Comparison of ENCODE assay signal across 24 cellular contexts in the genomic region with DNA sequence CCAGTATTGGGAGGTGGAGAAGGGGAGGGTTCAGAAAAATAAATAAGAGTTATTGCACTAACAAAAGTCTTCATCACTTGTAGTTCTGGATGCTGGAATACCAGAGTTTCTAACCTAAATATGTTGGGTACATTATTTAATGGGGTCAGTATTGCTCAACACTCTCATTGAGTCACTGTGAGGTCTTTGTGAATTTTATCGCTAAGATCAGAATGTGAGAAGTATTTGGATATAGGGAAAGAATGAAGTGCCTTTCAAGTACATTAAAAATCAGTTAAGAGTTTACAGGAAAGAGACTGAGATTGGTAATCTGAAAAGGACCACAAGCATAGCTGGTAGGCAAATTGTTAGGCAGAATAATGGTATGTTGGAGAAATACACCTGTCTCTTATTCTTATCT. TPM values are rescaled to one million over a fixed set of nuclear protein-coding genes. Genes with fewer than 3 reads are reported as not detected.
A peak's percentile ranks its signal among the peaks of the same experiment; 100 is the strongest.
DNase-seq lines count a peak whose midpoint lies in the region; TF ChIP-seq lines count a peak whose summit lies in the region.
"Had no signal": no experiment of that assay in that cellular context is flagged by ENCODE, and none has a peak within 500 bp of the region (broad histone marks: within the 10 kb centered on the region; RNA-seq: fewer than 3 reads in every experiment).

No MANE protein-coding gene starts in this region.

- WGBS in sigmoid colon, 2 donors: 95 to 98% methylated on average over 1 of the region's 1 CpG

- peak overlapping the region; percentile 85 for H3K27ac ChIP-seq in VCaP
- peak overlapping the region in 3 of 4 donors; percentile 77 to 80 (median 77) for H3K27ac ChIP-seq in sigmoid colon
- H3K27ac ChIP-seq: breast epithelium, Peyer's patch, skin epidermis, upper lobe of left lung had no signal

- H3K36me3 Mint-ChIP-seq in activated CD4-positive, alpha-beta memory T cell treated with anti-CD3 and anti-CD28 coated beads, Interleukin-2, amount 10 ng/mL, durations not matched to agents 7 days and 5 days (ENCODE audit: low read depth): peaks cover 52% of the 10 kb centered on the region

- H3K4me1 Mint-ChIP-seq in activated CD4-positive, alpha-beta memory T cell treated with anti-CD3 and anti-CD28 coated beads, Interleukin-2, amount 10 ng/mL, durations not matched to agents 7 days and 5 days: peaks cover under 1% of the 10 kb centered on the region
- H3K4me1 Mint-ChIP-seq: stimulated activated memory B cell treated with anti-CD40 and anti-IgM and Interleukin-4, amounts not matched to agents 10 μg/mL and 1 μg/mL and 100 μg/mL, for 72 hours had no signal

- TF ChIP-seq EP300 in sigmoid colon (IDR thresholded peaks at IDR 0.05): no peak

- no peaks in the 10 kb centered on the region for H3K27me3 Mint-ChIP-seq in activated CD4-positive, alpha-beta memory T cell treated with anti-CD3 and anti-CD28 coated beads, Interleukin-2, amount 10 ng/mL, durations not matched to agents 7 days and 5 days
- H3K27me3 Mint-ChIP-seq: activated naive CD4-positive, alpha-beta T cell treated with anti-CD3 and anti-CD28 coated beads, Interleukin-2, amount 50 U/mL, for 24 hours; CD4-positive, CD25-positive, alpha-beta regulatory T cell; naive thymus-derived CD4-positive, alpha-beta T cell; stimulated activated memory B cell treated with anti-CD40 and anti-IgM and Interleukin-4, amounts not matched to agents 10 μg/mL and 1 μg/mL and 100 μg/mL, for 72 hours had no signal

- CTCF ChIA-PET in activated CD4-positive, alpha-beta memory T cell treated with anti-CD3 and anti-CD28 coated beads, Interleukin-2, amount 10 ng/mL, durations not matched to agents 7 days and 5 days (lab: Charles Lee): interaction anchor here (1.0 to 6.3 kb wide), 4 partner anchors 11 to 493 kb away, joined by 4 to 89 read pairs (median 6); no protein-coding TSS in a partner anchor

- H3K9me3 Mint-ChIP-seq in activated CD4-positive, alpha-beta memory T cell treated with anti-CD3 and anti-CD28 coated beads, Interleukin-2, amount 10 ng/mL, durations not matched to agents 7 days and 5 days: no peaks in the 10 kb centered on the region
- H3K9me3 Mint-ChIP-seq: activated naive CD4-positive, alpha-beta T cell treated with anti-CD3 and anti-CD28 coated beads, Interleukin-2, amount 50 U/mL, for 24 hours; CD4-positive, CD25-positive, alpha-beta regulatory T cell; GM23338; mesothelial cell of epicardium; naive thymus-derived CD4-positive, alpha-beta T cell; stimulated activated memory B cell treated with anti-CD40 and anti-IgM and Interleukin-4, amounts not matched to agents 10 μg/mL and 1 μg/mL and 100 μg/mL, for 72 hours; T-helper 2 cell treated with Interferon-gamma antibody and Interleukin-4, amounts not matched to agents 5 μg/mL and 100 μg/mL, for 36 hours had no signal

- H3K4me1 ChIP-seq in sigmoid colon: peaks cover 0 to 25% (median 22%) of the 10 kb centered on the region in 4 donors
- H3K4me1 ChIP-seq: breast epithelium, Peyer's patch had no signal

- no peaks in the 10 kb centered on the region for H3K9me3 ChIP-seq in sigmoid colon
- H3K9me3 ChIP-seq: breast epithelium, MG63, Peyer's patch, upper lobe of left lung had no signal

- H3K36me3 ChIP-seq in sigmoid colon: peaks cover 11 to 61% (median 15%) of the 10 kb centered on the region in 4 donors

- no peak for TF ChIP-seq CTCF in VCaP (conservative IDR thresholded peaks at IDR 0.05)
- TF ChIP-seq CTCF in fibroblast of mammary gland (conservative IDR thresholded peaks at IDR 0.05; ENCODE audit: control insufficient read depth, insufficient read depth, low read depth, low read length): no peak
- no peak for TF ChIP-seq CTCF in sigmoid colon (IDR thresholded peaks at IDR 0.05)

- H3K4me3 Mint-ChIP-seq in activated CD4-positive, alpha-beta memory T cell treated with anti-CD3 and anti-CD28 coated beads, Interleukin-2, amount 10 ng/mL, durations not matched to agents 7 days and 5 days: no peak overlapping the region
- H3K4me3 Mint-ChIP-seq: activated naive CD4-positive, alpha-beta T cell treated with anti-CD3 and anti-CD28 coated beads, Interleukin-2, amount 50 U/mL, for 24 hours; CD4-positive, CD25-positive, alpha-beta regulatory T cell; GM23338; mesothelial cell of epicardium; naive thymus-derived CD4-positive, alpha-beta T cell; stimulated activated memory B cell treated with anti-CD40 and anti-IgM and Interleukin-4, amounts not matched to agents 10 μg/mL and 1 μg/mL and 100 μg/mL, for 72 hours; T-helper 2 cell treated with Interferon-gamma antibody and Interleukin-4, amounts not matched to agents 5 μg/mL and 100 μg/mL, for 36 hours had no signal

- DNase-seq in HCEC 1CT: peak; percentile 49
- peak; percentile 25 for DNase-seq in fibroblast of mammary gland (ENCODE audit: low read depth)
- no peak for DNase-seq in sigmoid colon
- no peak for DNase-seq in effector CD8-positive, alpha-beta T cell (lab: John Stamatoyannopoulos, UW)
- no peak for DNase-seq in NCI-H2196 (lab: John Stamatoyannopoulos, UW; ENCODE audit: unreplicated experiment)
- no peak for DNase-seq in activated CD4-positive, alpha-beta memory T cell treated with anti-CD3 and anti-CD28 coated beads, Interleukin-2, amount 10 ng/mL, durations not matched to agents 7 days and 5 days
- DNase-seq: activated CD4-positive, alpha-beta T cell treated with anti-CD3 and anti-CD28 coated beads for 4 hours; activated T-cell treated with anti-CD3 and anti-CD28 coated beads for 4 hours; foreskin melanocyte; MG63; NCI-H2029; NCI-H524 treated with DMSO at 0.1 percent for 48 hours; Peyer's patch; upper lobe of left lung had no signal

- POLR2A ChIA-PET in activated CD4-positive, alpha-beta memory T cell treated with anti-CD3 and anti-CD28 coated beads, Interleukin-2, amount 10 ng/mL, durations not matched to agents 7 days and 5 days (lab: Charles Lee): no interaction called here

- H3K4me3 ChIP-seq in fibroblast of mammary gland (ENCODE audit: control insufficient read depth, low read depth, low read length) (no peak overlapping the region), sigmoid colon (no peak overlapping the region)
- H3K4me3 ChIP-seq: breast epithelium, GM23338, MG63, Peyer's patch, skin epidermis, upper lobe of left lung had no signal

- no peak for TF ChIP-seq POLR2A in sigmoid colon (IDR thresholded peaks at IDR 0.05)

- intact Hi-C loops in sigmoid colon (cut with DNase I): loop anchor here (2.0 kb wide), 1 partner anchor 203 kb away; a partner anchor contains a TSS

- no peak overlapping the region for H3K27ac Mint-ChIP-seq in activated CD4-positive, alpha-beta memory T cell treated with anti-CD3 and anti-CD28 coated beads, Interleukin-2, amount 10 ng/mL, durations not matched to agents 7 days and 5 days
- H3K27ac Mint-ChIP-seq: activated naive CD4-positive, alpha-beta T cell treated with anti-CD3 and anti-CD28 coated beads, Interleukin-2, amount 50 U/mL, for 24 hours; GM23338; mesothelial cell of epicardium; stimulated activated memory B cell treated with anti-CD40 and anti-IgM and Interleukin-4, amounts not matched to agents 10 μg/mL and 1 μg/mL and 100 μg/mL, for 72 hours; T-helper 2 cell treated with Interferon-gamma antibody and Interleukin-4, amounts not matched to agents 5 μg/mL and 100 μg/mL, for 36 hours had no signal

- H3K27me3 ChIP-seq in sigmoid colon: no peaks in the 10 kb centered on the region
- H3K27me3 ChIP-seq: breast epithelium, MG63, Peyer's patch, upper lobe of left lung had no signal

RNA-seq across cellular contexts. Expression of a gene that starts 8.9 kb away (rescaled TPM):
- 10 to 100 TPM; 23.1 to 66.0 (median 43.4) TPM for total RNA-seq in sigmoid colon
- polyA plus RNA-seq in sigmoid colon: 100 to 1,000 TPM in 2 of 3 donors, 10 to 100 TPM in 1; 93.9 to 140 (median 121) TPM
- total RNA-seq in activated CD4-positive, alpha-beta memory T cell treated with anti-CD3 and anti-CD28 coated beads, Interleukin-2, amount 10 ng/mL, durations not matched to agents 7 days and 5 days: 100 to 1,000 TPM; 151 to 163 TPM

Comparison
In these comparisons a context has a peak if more than half of its experiments do, and no peak if none do; other contexts are left out.
1. DNase-seq: peak in HCEC 1CT (single experiment) and fibroblast of mammary gland (single experiment); none in sigmoid colon (single experiment), effector CD8-positive, alpha-beta T cell (single experiment), NCI-H2196 (single experiment) and activated CD4-positive, alpha-beta memory T cell treated with anti-CD3 and anti-CD28 coated beads, Interleukin-2, amount 10 ng/mL, durations not matched to agents 7 days and 5 days (single experiment).